ENCODE assay signal across 36 cellular contexts in the genomic region with DNA sequence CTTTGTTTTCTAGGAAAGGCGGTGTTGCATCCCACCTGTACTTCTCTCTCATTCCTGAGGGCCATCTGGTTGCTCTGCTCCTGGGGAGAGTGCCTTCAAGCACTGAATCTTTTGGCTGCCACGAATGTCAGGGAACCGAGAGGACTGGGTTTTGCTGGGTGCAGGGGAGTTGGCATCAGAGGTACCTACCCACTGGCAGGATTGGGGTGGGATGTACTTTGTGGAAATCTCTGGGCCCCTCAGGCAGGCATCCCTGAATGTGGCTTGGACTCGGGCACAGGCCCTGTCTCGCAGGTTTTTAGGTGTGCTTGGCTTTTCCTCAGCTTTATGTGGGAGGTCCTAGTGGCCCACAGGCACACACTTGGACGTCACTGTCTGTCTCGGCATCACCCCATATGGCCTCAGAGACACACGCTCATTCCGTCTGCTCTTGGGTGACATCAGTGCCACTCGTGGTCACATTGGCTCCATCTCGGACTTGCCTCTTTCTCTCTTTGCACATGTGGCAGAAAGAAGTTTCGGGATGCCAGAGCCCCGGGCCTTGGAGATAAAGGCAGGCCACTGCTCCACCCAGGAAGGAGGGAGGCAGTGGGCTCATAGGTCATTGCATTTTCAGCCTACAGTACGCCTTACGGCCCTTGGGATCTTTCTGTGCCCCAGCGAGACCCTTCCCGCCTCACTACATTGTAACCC.
"Had no signal": no experiment of that assay in that cellular context is flagged by ENCODE, and none has a peak within 500 bp of the region (broad histone marks: within the 10 kb centered on the region; RNA-seq: fewer than 3 reads in every experiment).

No MANE protein-coding gene starts in this region.

- ATAC-seq: activated CD8-positive, alpha-beta T cell treated with anti-CD3 and anti-CD28 coated beads for 36 hours; activated naive CD4-positive, alpha-beta T cell treated with anti-CD3 and anti-CD28 coated beads, Interleukin-2, amount 50 U/mL, for 72 hours; activated T-cell treated with anti-CD3 and anti-CD28 coated beads, Interleukin-2, amount 50 U/mL, for 4 hours; activated T-cell treated with anti-CD3 and anti-CD28 coated beads, Interleukin-2, amount 50 U/mL, for 72 hours; activated T-helper 17 cell treated with anti-CD3 and anti-CD28 coated beads, Interleukin-2, amount 50 U/mL, for 72 hours had no signal

- H3K27me3 Mint-ChIP-seq: activated B cell treated with CpG ODN at 0.5 μM for 24 hours; activated CD4-positive, alpha-beta memory T cell treated with anti-CD3 and anti-CD28 coated beads for 36 hours; activated CD4-positive, alpha-beta T cell treated with anti-CD3 and anti-CD28 coated beads, Interleukin-2, amount 10 ng/mL, durations not matched to agents 24 days and 14 days; activated CD8-positive, alpha-beta T cell treated with anti-CD3 and anti-CD28 coated beads for 36 hours; activated naive CD8-positive, alpha-beta T cell treated with anti-CD3 and anti-CD28 coated beads for 36 hours; activated T-helper 17 cell treated with anti-CD3 and anti-CD28 coated beads, Interleukin-2, amount 50 U/mL, for 72 hours; central memory CD8-positive, alpha-beta T cell had no signal

- H3K27me3 ChIP-seq: adrenal gland, ascending aorta, cardiac muscle cell had no signal

- H3K4me1 ChIP-seq: adrenal gland, ascending aorta had no signal

- H3K4me1 Mint-ChIP-seq: activated B cell treated with CpG ODN at 0.5 μM for 24 hours; activated CD4-positive, alpha-beta T cell treated with anti-CD3 and anti-CD28 coated beads, Interleukin-2, amount 10 ng/mL, durations not matched to agents 24 days and 14 days; activated naive CD8-positive, alpha-beta T cell treated with anti-CD3 and anti-CD28 coated beads for 36 hours; brain; central memory CD8-positive, alpha-beta T cell had no signal

- H3K27ac Mint-ChIP-seq: activated B cell treated with CpG ODN at 0.5 μM for 24 hours; activated CD4-positive, alpha-beta memory T cell treated with anti-CD3 and anti-CD28 coated beads for 36 hours; activated CD4-positive, alpha-beta T cell treated with anti-CD3 and anti-CD28 coated beads, Interleukin-2, amount 10 ng/mL, durations not matched to agents 24 days and 14 days; activated CD8-positive, alpha-beta T cell treated with anti-CD3 and anti-CD28 coated beads for 36 hours; activated naive CD4-positive, alpha-beta T cell treated with anti-CD3 and anti-CD28 coated beads for 36 hours; activated naive CD4-positive, alpha-beta T cell treated with anti-CD3 and anti-CD28 coated beads, Interleukin-2, amount 50 U/mL, for 72 hours; activated naive CD8-positive, alpha-beta T cell treated with anti-CD3 and anti-CD28 coated beads for 36 hours; activated T-cell treated with anti-CD3 and anti-CD28 coated beads, Interleukin-2, amount 50 U/mL, for 72 hours; activated T-helper 1 cell treated with anti-CD3 and anti-CD28 coated beads, Interleukin-12 subunit alpha, Interleukin-12 subunit beta, Interleukin-2, Interleukin-4 antibody, amounts not matched to agents 30 ng/mL and 10 ng/mL and 1 ng/mL, durations not matched to agents 14 hours and 24 hours and 36 hours; activated T-helper 17 cell treated with anti-CD3 and anti-CD28 coated beads, Interleukin-2, amount 50 U/mL, for 72 hours; brain; T-helper 1 cell treated with Interleukin-12 subunit alpha and Interleukin-12 subunit beta and Interleukin-4 antibody, amounts not matched to agents 30 μg/mL and 1 μg/mL, for 36 hours; T-helper 2 cell treated with Interferon-gamma antibody and Interleukin-4, amounts not matched to agents 5 μg/mL and 100 μg/mL, for 36 hours had no signal

- H3K4me3 ChIP-seq: adrenal gland, ascending aorta, cardiac muscle cell had no signal

- H3K36me3 ChIP-seq: adrenal gland, ascending aorta, cardiac muscle cell had no signal

- H3K4me3 Mint-ChIP-seq: activated B cell treated with CpG ODN at 0.5 μM for 24 hours; activated CD4-positive, alpha-beta memory T cell treated with anti-CD3 and anti-CD28 coated beads for 36 hours; activated CD4-positive, alpha-beta T cell treated with anti-CD3 and anti-CD28 coated beads, Interleukin-2, amount 10 ng/mL, durations not matched to agents 24 days and 14 days; activated CD8-positive, alpha-beta T cell treated with anti-CD3 and anti-CD28 coated beads for 36 hours; activated naive CD4-positive, alpha-beta T cell treated with anti-CD3 and anti-CD28 coated beads for 36 hours; activated naive CD8-positive, alpha-beta T cell treated with anti-CD3 and anti-CD28 coated beads for 36 hours; activated T-cell treated with anti-CD3 and anti-CD28 coated beads, Interleukin-2, amount 50 U/mL, for 4 hours; activated T-cell treated with anti-CD3 and anti-CD28 coated beads, Interleukin-2, amount 50 U/mL, for 72 hours; activated T-helper 1 cell treated with anti-CD3 and anti-CD28 coated beads, Interleukin-12 subunit alpha, Interleukin-12 subunit beta, Interleukin-2, Interleukin-4 antibody, amounts not matched to agents 30 ng/mL and 10 ng/mL and 1 ng/mL, durations not matched to agents 14 hours and 24 hours and 36 hours; activated T-helper 17 cell treated with anti-CD3 and anti-CD28 coated beads, Interleukin-2, amount 50 U/mL, for 72 hours; brain; central memory CD8-positive, alpha-beta T cell; T-helper 1 cell treated with Interleukin-12 subunit alpha and Interleukin-12 subunit beta and Interleukin-4 antibody, amounts not matched to agents 30 μg/mL and 1 μg/mL, for 36 hours; T-helper 2 cell treated with Interferon-gamma antibody and Interleukin-4, amounts not matched to agents 5 μg/mL and 100 μg/mL, for 36 hours had no signal

- H3K9me3 ChIP-seq: adrenal gland, ascending aorta had no signal

- DNase-seq: activated B cell treated with CpG ODN at 0.5 μM for 24 hours; activated CD4-positive, alpha-beta memory T cell treated with anti-CD3 and anti-CD28 coated beads for 36 hours; activated CD4-positive, alpha-beta T cell treated with anti-CD3 and anti-CD28 coated beads for 4 hours; activated CD4-positive, alpha-beta T cell treated with anti-CD3 and anti-CD28 coated beads, Interleukin-2, amount 10 ng/mL, durations not matched to agents 24 days and 14 days; activated CD4-positive, alpha-beta T cell treated with anti-CD3 and anti-CD28 coated beads, Interleukin-2, amount 50 U/mL, for 1 hour; activated CD4-positive, alpha-beta T cell treated with anti-CD3 and anti-CD28 coated beads, Interleukin-2, amount 50 U/mL, for 4 hours; activated CD4-positive, CD25-positive, alpha-beta regulatory T cell treated with anti-CD3 and anti-CD28 coated beads, Interleukin-2, amount 50 U/mL, for 72 hours; activated CD8-positive, alpha-beta memory T cell treated with anti-CD3 and anti-CD28 coated beads, Interleukin-2, amount 50 U/mL, for 4 hours; activated CD8-positive, alpha-beta T cell treated with anti-CD3 and anti-CD28 coated beads for 36 hours; activated effector memory CD4-positive, alpha-beta T cell treated with anti-CD3 and anti-CD28 coated beads, Interleukin-2, amount 50 U/mL, for 16 hours; activated gamma-delta T cell treated with Interleukin-2 at 50 U/mL for 16 hours; activated naive CD4-positive, alpha-beta T cell; activated naive CD4-positive, alpha-beta T cell treated with anti-CD3 and anti-CD28 coated beads for 36 hours; activated naive CD4-positive, alpha-beta T cell treated with anti-CD3 and anti-CD28 coated beads, Interleukin-2, amount 50 U/mL, for 16 hours; activated naive CD8-positive, alpha-beta T cell treated with anti-CD3 and anti-CD28 coated beads for 36 hours; activated T-cell treated with anti-CD3 and anti-CD28 coated beads for 4 hours; activated T-cell treated with anti-CD3 and anti-CD28 coated beads, Interleukin-2, amount 50 U/mL, for 1 hour; activated T-cell treated with anti-CD3 and anti-CD28 coated beads, Interleukin-2, amount 50 U/mL, for 4 hours; activated T-cell treated with anti-CD3 and anti-CD28 coated beads, Interleukin-2, amount 50 U/mL, for 72 hours; amniotic stem cell; caudate nucleus; cerebellar nuclear complex; T-helper 1 cell; T-helper 2 cell; T-helper 9 cell had no signal

- H3K36me3 Mint-ChIP-seq: activated naive CD8-positive, alpha-beta T cell treated with anti-CD3 and anti-CD28 coated beads for 36 hours had no signal

- H3K27ac ChIP-seq: adrenal gland, ascending aorta, cardiac muscle cell, VCaP had no signal
